ENCODE assay signal across 18 cellular contexts in genomic region chr7:73698410-73698809, GRCh38. TPM values are rescaled to one million over a fixed set of nuclear protein-coding genes. Genes with fewer than 3 reads are reported as not detected.
DNase-seq lines count a peak whose midpoint lies in the region; ATAC-seq and TF ChIP-seq lines count a peak whose summit lies in the region.
"Had no signal": no experiment of that assay in that cellular context is flagged by ENCODE, and none has a peak within 500 bp of the region (broad histone marks: within the 10 kb centered on the region; RNA-seq: fewer than 3 reads in every experiment).

No MANE protein-coding gene starts in this region.

- peaks cover under 1% of the 10 kb centered on the region for H3K4me1 Mint-ChIP-seq in activated T-cell treated with anti-CD3 and anti-CD28 coated beads, Interleukin-2, amount 50 U/mL, for 24 hours (ENCODE audit: low read depth)
- H3K4me1 Mint-ChIP-seq in activated T-cell treated with anti-CD3 and anti-CD28 coated beads, Interleukin-2, amount 50 U/mL, for 72 hours (ENCODE audit: low read depth) = no peaks in the 10 kb centered on the region
- H3K4me1 Mint-ChIP-seq in nephron progenitor cell = peaks cover 10% of the 10 kb centered on the region

- CTCF ChIA-PET in Panc1 (lab: Charles Lee) = interaction anchor here (0.6 to 3.2 kb wide), 5 partner anchors 8 to 122 kb away, joined by 5 to 10 read pairs (median 6); no protein-coding TSS in a partner anchor

- H3K36me3 ChIP-seq in Panc1 (ENCODE audit: control insufficient read depth, insufficient read depth, low read length) = no peaks in the 10 kb centered on the region; the same call in 1 of the 2 replicates

- no peak for TF ChIP-seq CTCF in Panc1 (IDR thresholded peaks at IDR 0.05)
- no peak for TF ChIP-seq CTCF in nephron progenitor cell (IDR thresholded peaks at IDR 0.05)
- TF ChIP-seq CTCF in foreskin fibroblast (IDR thresholded peaks at IDR 0.05; ENCODE audit: low read depth, low read length) = no peak

- DNase-seq in activated T-cell treated with anti-CD3 and anti-CD28 coated beads, Interleukin-2, amount 50 U/mL, for 24 hours = no peak
- DNase-seq in activated T-cell treated with anti-CD3 and anti-CD28 coated beads, Interleukin-2, amount 50 U/mL, for 72 hours = no peak
- DNase-seq in Panc1 (ENCODE audit: low read depth, low spot score) (no peak), nephron progenitor cell (no peak), foreskin fibroblast (no peak)
- DNase-seq: 8988T, DMS 273 treated with DMSO at 0.1 percent for 48 hours, DND-41, GM23248, MM.1S, NCI-H1092, NCI-H1436 treated with DMSO at 0.1 percent for 48 hours, NCI-H2029, NCI-H345, NCI-H524 treated with DMSO at 0.1 percent for 48 hours had no signal

- peak overlapping the region; percentile 80 for H3K27ac ChIP-seq in Panc1 (ENCODE audit: low read length)
- H3K27ac ChIP-seq: GM23248 had no signal

- H3K4me3 ChIP-seq in Panc1 (ENCODE audit: low read depth in 2 of 2, low read length in 2 of 2) (no peak overlapping the region), foreskin fibroblast (ENCODE audit: low read depth in 1 of 2, low read length in 2 of 2) (no peak overlapping the region)
- H3K4me3 ChIP-seq: GM23248, HAP-1 had no signal

- in situ Hi-C loops in Panc1 (cut with HindIII; ENCODE audit: low pct_unique_long_range_greater_than_20kb, low sequenced_read_pairs) = no loop called here

- peaks cover 41% of the 10 kb centered on the region for H3K4me1 ChIP-seq in Panc1 (ENCODE audit: control insufficient read depth, insufficient read depth, low read length)
- H3K4me1 ChIP-seq: HAP-1 had no signal

- no peaks in the 10 kb centered on the region for H3K9me3 Mint-ChIP-seq in activated T-cell treated with anti-CD3 and anti-CD28 coated beads, Interleukin-2, amount 50 U/mL, for 24 hours
- no peaks in the 10 kb centered on the region for H3K9me3 Mint-ChIP-seq in activated T-cell treated with anti-CD3 and anti-CD28 coated beads, Interleukin-2, amount 50 U/mL, for 72 hours
- no peaks in the 10 kb centered on the region for H3K9me3 Mint-ChIP-seq in nephron progenitor cell

- H3K27ac Mint-ChIP-seq in activated T-cell treated with anti-CD3 and anti-CD28 coated beads, Interleukin-2, amount 50 U/mL, for 24 hours = peak overlapping the region; percentile 46
- no peak overlapping the region for H3K27ac Mint-ChIP-seq in activated T-cell treated with anti-CD3 and anti-CD28 coated beads, Interleukin-2, amount 50 U/mL, for 72 hours
- H3K27ac Mint-ChIP-seq in nephron progenitor cell = peak overlapping the region; percentile 48
- H3K27ac Mint-ChIP-seq: B cell had no signal

- no peaks in the 10 kb centered on the region for H3K9me3 ChIP-seq in Panc1 (ENCODE audit: control insufficient read depth, insufficient read depth, low read depth, low read length)
- H3K9me3 ChIP-seq: HAP-1 had no signal

- no peaks in the 10 kb centered on the region for H3K27me3 Mint-ChIP-seq in activated T-cell treated with anti-CD3 and anti-CD28 coated beads, Interleukin-2, amount 50 U/mL, for 24 hours
- no peaks in the 10 kb centered on the region for H3K27me3 Mint-ChIP-seq in activated T-cell treated with anti-CD3 and anti-CD28 coated beads, Interleukin-2, amount 50 U/mL, for 72 hours (ENCODE audit: low read depth)
- H3K27me3 Mint-ChIP-seq in nephron progenitor cell (ENCODE audit: low read depth, poor library complexity) = peaks cover 6% of the 10 kb centered on the region

- no TSS peak for BruUV-seq in Panc1 (replicated peaks; lab: Mats Ljungman, UMichigan)

- no peak overlapping the region for H3K4me3 Mint-ChIP-seq in activated T-cell treated with anti-CD3 and anti-CD28 coated beads, Interleukin-2, amount 50 U/mL, for 24 hours
- H3K4me3 Mint-ChIP-seq in activated T-cell treated with anti-CD3 and anti-CD28 coated beads, Interleukin-2, amount 50 U/mL, for 72 hours = no peak overlapping the region
- no peak overlapping the region for H3K4me3 Mint-ChIP-seq in nephron progenitor cell
- H3K4me3 Mint-ChIP-seq: B cell had no signal

- POLR2A ChIA-PET in Panc1 (lab: Charles Lee) = interaction anchor here (0.6 kb wide), 6 partner anchors 15 to 317 kb away, joined by 3 to 6 read pairs (median 4); partner anchors contain the start of genes BUD23 and DNAJC30

- ATAC-seq in activated T-cell treated with anti-CD3 and anti-CD28 coated beads, Interleukin-2, amount 50 U/mL, for 72 hours (replicated peaks in 1 of 2) = no peak
- ATAC-seq in Panc1 = peak; percentile 3; the same call in 1 of the 2 replicates
- no peak for ATAC-seq in GM21619 (IDR thresholded peaks at IDR 0.05; ENCODE audit: unreplicated experiment)

- H3K27me3 ChIP-seq in Panc1 (ENCODE audit: control insufficient read depth, insufficient read depth, low read length) = no peaks in the 10 kb centered on the region

- peaks cover 94% of the 10 kb centered on the region for H3K36me3 Mint-ChIP-seq in activated T-cell treated with anti-CD3 and anti-CD28 coated beads, Interleukin-2, amount 50 U/mL, for 24 hours (ENCODE audit: low read depth)
- peaks cover 4 to 13% of the 10 kb centered on the region in 2 donors for H3K36me3 Mint-ChIP-seq in activated T-cell treated with anti-CD3 and anti-CD28 coated beads, Interleukin-2, amount 50 U/mL, for 72 hours (ENCODE audit: insufficient read depth in 2 of 2)
- H3K36me3 Mint-ChIP-seq in nephron progenitor cell (ENCODE audit: low read depth) = peaks cover 36% of the 10 kb centered on the region

- intact Hi-C loops in Panc1 (cut with micrococcal nuclease; ENCODE audit: unreplicated experiment) = no loop called here

RNA-seq across cellular contexts. Expression of gene BUD23, which starts 15.0 kb away (rescaled TPM):
- total RNA-seq in activated T-cell treated with anti-CD3 and anti-CD28 coated beads, Interleukin-2, amount 50 U/mL, for 72 hours = 10 to 100 TPM; 87.0 to 90.9 TPM
- 124 TPM for total RNA-seq in Panc1 (2021; ENCODE audit: unreplicated experiment)
- 228 TPM for polyA plus RNA-seq in Panc1 (2012; ENCODE audit: insufficient read length)

RNA-seq across cellular contexts. Expression of gene DNAJC30, which starts 15.2 kb away (rescaled TPM):
- total RNA-seq in activated T-cell treated with anti-CD3 and anti-CD28 coated beads, Interleukin-2, amount 50 U/mL, for 72 hours = 1 to 10 TPM; 4.3 to 5.8 TPM
- total RNA-seq in Panc1 (2021; ENCODE audit: unreplicated experiment) = 11.1 TPM
- polyA plus RNA-seq in Panc1 (2012; ENCODE audit: insufficient read length) = 6.5 TPM

RNA-seq across cellular contexts. Expression of gene STX1A, which starts 21.1 kb away (rescaled TPM):
- 10 to 100 TPM; 28.6 to 37.5 TPM for total RNA-seq in activated T-cell treated with anti-CD3 and anti-CD28 coated beads, Interleukin-2, amount 50 U/mL, for 72 hours
- 80.9 TPM for total RNA-seq in Panc1 (2021; ENCODE audit: unreplicated experiment)
- 75.5 TPM for polyA plus RNA-seq in Panc1 (2012; ENCODE audit: insufficient read length)

RNA-seq across cellular contexts. Expression of gene VPS37D, which starts 30.8 kb away (rescaled TPM):
- under 1 TPM; 0.70 to 0.95 TPM for total RNA-seq in activated T-cell treated with anti-CD3 and anti-CD28 coated beads, Interleukin-2, amount 50 U/mL, for 72 hours
- total RNA-seq in Panc1 (2021; ENCODE audit: unreplicated experiment) = 4.4 TPM
- 6.8 TPM for polyA plus RNA-seq in Panc1 (2012; ENCODE audit: insufficient read length)

RNA-seq across cellular contexts. Expression of gene ABHD11, which starts 40.2 kb away (rescaled TPM):
- total RNA-seq in activated T-cell treated with anti-CD3 and anti-CD28 coated beads, Interleukin-2, amount 50 U/mL, for 72 hours = 10 to 100 TPM; 10.2 to 12.2 TPM
- 54.2 TPM for total RNA-seq in Panc1 (2021; ENCODE audit: unreplicated experiment)
- 53.1 TPM for polyA plus RNA-seq in Panc1 (2012; ENCODE audit: insufficient read length)
